Comparison of ENCODE assay signal across 14 cellular contexts in genomic region chr2:119704670-119705120, GRCh38. TPM values are rescaled to one million over a fixed set of nuclear protein-coding genes. Genes with fewer than 3 reads are reported as not detected.
DNase-seq lines count a peak whose midpoint lies in the region; ATAC-seq and TF ChIP-seq lines count a peak whose summit lies in the region.
"Had no signal": no experiment of that assay in that cellular context is flagged by ENCODE, and none has a peak within 500 bp of the region (broad histone marks: within the 10 kb centered on the region; RNA-seq: fewer than 3 reads in every experiment).

No MANE protein-coding gene starts in this region.

- H3K27ac ChIP-seq in effector memory CD4-positive, alpha-beta T cell (ENCODE audit: insufficient read depth, low read length, poor library complexity, severe bottlenecking), result peak overlapping the region; percentile 43
- H3K27ac ChIP-seq: upper lobe of left lung had no signal

- H3K27me3 ChIP-seq in effector memory CD4-positive, alpha-beta T cell (replicated peaks; ENCODE audit: control insufficient read depth, insufficient read depth, low read length, poor library complexity, severe bottlenecking), result no peaks in the 10 kb centered on the region
- H3K27me3 ChIP-seq: upper lobe of left lung had no signal

- H3K27me3 Mint-ChIP-seq in WTC11 (ENCODE audit: low read depth), result no peaks in the 10 kb centered on the region

- POLR2A ChIA-PET in WTC11 (lab: Charles Lee), result no interaction called here

- H3K36me3 ChIP-seq in effector memory CD4-positive, alpha-beta T cell (ENCODE audit: control insufficient read depth, insufficient read depth, low read length), result no peaks in the 10 kb centered on the region
- H3K36me3 ChIP-seq: upper lobe of left lung had no signal

- TF ChIP-seq CTCF in WTC11 (IDR thresholded peaks at IDR 0.05), result no peak

- peaks cover 7% of the 10 kb centered on the region for H3K4me1 ChIP-seq in effector memory CD4-positive, alpha-beta T cell (ENCODE audit: control insufficient read depth, insufficient read depth, low read length, poor library complexity, severe bottlenecking)

- peak; percentile 14 for DNase-seq in stimulated activated naive CD4-positive, alpha-beta T cell treated with Interleukin-2 at 50 U/mL for 16 hours (lab: John Stamatoyannopoulos, UW)
- no peak for DNase-seq in stimulated activated naive CD4-positive, alpha-beta T cell (lab: John Stamatoyannopoulos, UW)
- peak; percentile 9 to 51 (median 24) for DNase-seq in effector memory CD4-positive, alpha-beta T cell
- no peak for DNase-seq in WTC11 (ENCODE audit: low spot score)
- DNase-seq in NCI-H1105 treated with DMSO at 0.1 percent for 48 hours (lab: John Stamatoyannopoulos, UW), result no peak
- DNase-seq in ecto neural progenitor cell (ENCODE audit: low spot score), result no peak
- DNase-seq: activated CD4-positive, alpha-beta T cell treated with anti-CD3 and anti-CD28 coated beads for 4 hours; caudate nucleus; NCI-H2081 treated with DMSO at 0.1 percent for 48 hours; upper lobe of left lung had no signal

- H3K4me3 Mint-ChIP-seq in WTC11, result no peak overlapping the region
- H3K4me3 Mint-ChIP-seq: B cell had no signal

- H3K4me3 ChIP-seq in effector memory CD4-positive, alpha-beta T cell (ENCODE audit: insufficient read depth, low read depth, low read length, poor library complexity, severe bottlenecking), result no peak overlapping the region
- H3K4me3 ChIP-seq: upper lobe of left lung had no signal

- peaks cover 36% of the 10 kb centered on the region for H3K4me1 Mint-ChIP-seq in WTC11
- H3K4me1 Mint-ChIP-seq: B cell had no signal

- CTCF ChIA-PET in WTC11 (lab: Charles Lee), result interaction anchor here (1.3 kb wide), 1 partner anchor 12 kb away, joined by 3 read pairs; no protein-coding TSS in a partner anchor

- H3K36me3 Mint-ChIP-seq in WTC11, result peaks cover 9% of the 10 kb centered on the region

- peaks cover 8% of the 10 kb centered on the region for H3K9me3 Mint-ChIP-seq in WTC11

- no peak overlapping the region for H3K27ac Mint-ChIP-seq in WTC11
- H3K27ac Mint-ChIP-seq: B cell had no signal

- no peaks in the 10 kb centered on the region for H3K9me3 ChIP-seq in effector memory CD4-positive, alpha-beta T cell (ENCODE audit: control insufficient read depth, low read length)

- ATAC-seq in HG03442 (IDR thresholded peaks at IDR 0.05; ENCODE audit: unreplicated experiment) (peak; percentile 49), WTC11 (no peak), GM21529 (IDR thresholded peaks at IDR 0.05; ENCODE audit: unreplicated experiment) (no peak)
- ATAC-seq: HCT116 had no signal

TF ChIP-seq in WTC11, 78 proteins besides CTCF, POLR2A, EP300 and RAD21:
- TF ChIP-seq JAZF1 (CRISPR knock-in tag; IDR thresholded peaks at IDR 0.05) (no peak), RELA (CRISPR knock-in tag; IDR thresholded peaks at IDR 0.05; ENCODE audit: borderline replicate concordance) (no peak), IRF2 (CRISPR knock-in tag; IDR thresholded peaks at IDR 0.05; ENCODE audit: borderline replicate concordance, low read depth) (no peak), ETV6 (CRISPR knock-in tag; IDR thresholded peaks at IDR 0.05) (no peak), ZBTB21 (CRISPR knock-in tag; IDR thresholded peaks at IDR 0.05; ENCODE audit: borderline replicate concordance) (no peak), MYBL2 (CRISPR knock-in tag; IDR thresholded peaks at IDR 0.05) (no peak)

RNA-seq across cellular contexts. Expression of gene TMEM177, which starts 25.7 kb away (rescaled TPM):
- total RNA-seq in WTC11 (2021), result 33.5 to 41.1 TPM (median 34.1 TPM) in 3 replicates

RNA-seq across cellular contexts. Expression of gene PTPN4, which starts 55.0 kb away (rescaled TPM):
- 79.4 to 85.8 TPM (median 79.7 TPM) in 3 replicates for total RNA-seq in WTC11 (2021)

Comparison
In these comparisons a context has a peak if more than half of its experiments do, and no peak if none do; other contexts are left out.
1. DNase-seq: peak in stimulated activated naive CD4-positive, alpha-beta T cell treated with Interleukin-2 at 50 U/mL for 16 hours (single experiment) and effector memory CD4-positive, alpha-beta T cell (3 of 3); none in stimulated activated naive CD4-positive, alpha-beta T cell (0 of 6), WTC11 (single experiment), NCI-H1105 treated with DMSO at 0.1 percent for 48 hours (single experiment) and ecto neural progenitor cell (single experiment).